Comparison of ENCODE assay signal across 11 cellular contexts in genomic region chr3:177905173-177905894, GRCh38.
DNase-seq lines count a peak whose midpoint lies in the region; ATAC-seq and TF ChIP-seq lines count a peak whose summit lies in the region.
"Had no signal": no experiment of that assay in that cellular context is flagged by ENCODE, and none has a peak within 500 bp of the region (broad histone marks: within the 10 kb centered on the region; RNA-seq: fewer than 3 reads in every experiment).

No MANE protein-coding gene starts in this region.

- H3K27ac ChIP-seq in left lung: peak overlapping the region; percentile 34 to 57
- peak overlapping the region in 1 of 2 donors; percentile 60 for H3K27ac ChIP-seq in testis

- DNase-seq in HK-2 (ENCODE audit: unreplicated experiment): peak; percentile 24
- DNase-seq in choroid plexus epithelial cell (ENCODE audit: low read depth): peak; percentile 95
- DNase-seq in left lung: no peak
- peak; percentile 17 for DNase-seq in testis
- DNase-seq in activated naive CD4-positive, alpha-beta T cell (lab: John Stamatoyannopoulos, UW): no peak
- no peak for DNase-seq in NCI-H187 (lab: John Stamatoyannopoulos, UW)
- no peak for DNase-seq in NCI-H1436 (lab: John Stamatoyannopoulos, UW)
- no peak for DNase-seq in ureter (ENCODE audit: low spot score)
- DNase-seq: activated B cell treated with CpG ODN at 0.5 μM for 24 hours, cortex of kidney, NCI-H1436 treated with DMSO at 0.1 percent for 48 hours had no signal

- TF ChIP-seq CTCF in choroid plexus epithelial cell (conservative IDR thresholded peaks at IDR 0.05; ENCODE audit: low read depth, low read length) (no peak), left lung (IDR thresholded peaks at IDR 0.05) (no peak), testis (IDR thresholded peaks at IDR 0.05) (no peak)

- no peak overlapping the region for H3K4me3 ChIP-seq in choroid plexus epithelial cell (ENCODE audit: low read depth, low read length)
- no peak overlapping the region for H3K4me3 ChIP-seq in left lung
- no peak overlapping the region for H3K4me3 ChIP-seq in testis

- no peak for TF ChIP-seq POLR2A in testis (IDR thresholded peaks at IDR 0.05)

- H3K27me3 ChIP-seq in left lung: no peaks in the 10 kb centered on the region
- H3K27me3 ChIP-seq in testis: no peaks in the 10 kb centered on the region

- H3K9me3 ChIP-seq in left lung (peaks cover 0 to 7% of the 10 kb centered on the region in 2 donors), testis (no peaks in the 10 kb centered on the region)

- H3K36me3 ChIP-seq in left lung (no peaks in the 10 kb centered on the region), testis (ENCODE audit: low read depth, missing control alignments) (no peaks in the 10 kb centered on the region)

- intact Hi-C loops in left lung (cut with DNase I) (no loop called here), testis (cut with DNase I; ENCODE audit: low total_unique reads) (no loop called here)

- WGBS in testis, 2 donors: 51 to 58% methylated on average over 3 of the region's 3 CpGs

- H3K4me1 ChIP-seq in left lung (peaks cover 5 to 11% of the 10 kb centered on the region in 2 donors), testis (no peaks in the 10 kb centered on the region)

- ATAC-seq in left lung: peak; percentile 83

Comparison
In these comparisons a context has a peak if more than half of its experiments do, and no peak if none do; other contexts are left out.
1. DNase-seq: peak in HK-2 (single experiment), choroid plexus epithelial cell (single experiment) and testis (single experiment); none in left lung (0 of 2), activated naive CD4-positive, alpha-beta T cell (0 of 4), NCI-H187 (0 of 2), NCI-H1436 (single experiment) and ureter (single experiment).